ENCODE assay signal across 8 cellular contexts in genomic region chr7:44846816-44847508, GRCh38. TPM values are rescaled to one million over a fixed set of nuclear protein-coding genes. Genes with fewer than 3 reads are reported as not detected.
DNase-seq lines count a peak whose midpoint lies in the region; ATAC-seq and TF ChIP-seq lines count a peak whose summit lies in the region.

No MANE protein-coding gene starts in this region.

- H3K4me3 ChIP-seq in HUES64 (ENCODE audit: low read length) (peak overlapping the region; percentile 82), breast epithelium (peak overlapping the region; percentile 51 to 93 (median 68)), mucosa of stomach (ENCODE audit: low read length) (peak overlapping the region; percentile 87)

- in situ Hi-C loops in ACHN (cut with HindIII; ENCODE audit: low pct_ligation_motif_present, low pct_unique_long_range_greater_than_20kb, low sequenced_read_pairs), result loop anchor here (25.0 kb wide), 1 partner anchor 260 kb away; the partner anchor contains the start of gene TMED4

- H3K9ac ChIP-seq in HUES64 (ENCODE audit: low read depth, low read length), result peak overlapping the region; percentile 86
- H3K9ac ChIP-seq in mucosa of stomach (ENCODE audit: low read length), result peak overlapping the region; percentile 92

- no peak for TF ChIP-seq POLR2A in breast epithelium (IDR thresholded peaks at IDR 0.05)

- WGBS in HUES64, result 6% methylated on average over 12 of the region's 12 CpGs

- intact Hi-C loops in breast epithelium (cut with DNase I; ENCODE audit: low total_unique reads), result no loop called here

- DNase-seq in breast epithelium (ENCODE audit: low spot score in 2 of 2), result no peak
- DNase-seq in NCI-H2029 treated with DMSO at 0.1 percent for 48 hours (lab: John Stamatoyannopoulos, UW), result no peak
- no peak for DNase-seq in DMS53 treated with DMSO at 0.1 percent for 48 hours (lab: John Stamatoyannopoulos, UW; ENCODE audit: unreplicated experiment)
- DNase-seq in ACHN, result no peak

- H3K4me1 ChIP-seq in HUES64 (ENCODE audit: insufficient read depth, low read length) (peaks cover 8% of the 10 kb centered on the region; the same call in 1 of the 2 replicates), breast epithelium (peaks cover 3 to 4% of the 10 kb centered on the region in 2 donors), mucosa of stomach (ENCODE audit: control insufficient read depth, insufficient read depth, low read length) (no peaks in the 10 kb centered on the region)

- peaks cover 9% of the 10 kb centered on the region for H3K36me3 ChIP-seq in HUES64 (ENCODE audit: insufficient read depth, low read length)
- H3K36me3 ChIP-seq in breast epithelium, result no peaks in the 10 kb centered on the region
- H3K36me3 ChIP-seq in mucosa of stomach (ENCODE audit: control insufficient read depth, insufficient read depth, low read length), result no peaks in the 10 kb centered on the region

- H3K9me3 ChIP-seq in HUES64 (ENCODE audit: insufficient read depth, low read depth, low read length) (no peaks in the 10 kb centered on the region), breast epithelium (no peaks in the 10 kb centered on the region), mucosa of stomach (ENCODE audit: control insufficient read depth, low read length) (no peaks in the 10 kb centered on the region)

- H3K27ac ChIP-seq in C4-2B (peak overlapping the region; percentile 87), HUES64 (ENCODE audit: low read depth, low read length) (peak overlapping the region; percentile 96), breast epithelium (peak overlapping the region; percentile 90 to 99)

- TF ChIP-seq CTCF in C4-2B (conservative IDR thresholded peaks at IDR 0.05) (no peak), breast epithelium (IDR thresholded peaks at IDR 0.05) (no peak)

- ATAC-seq in HG03039 (IDR thresholded peaks at IDR 0.05; ENCODE audit: unreplicated experiment), result no peak

- H3K27me3 ChIP-seq in HUES64 (ENCODE audit: insufficient read depth, low read length) (no peaks in the 10 kb centered on the region), breast epithelium (no peaks in the 10 kb centered on the region), mucosa of stomach (ENCODE audit: control insufficient read depth, insufficient read depth, low read length) (no peaks in the 10 kb centered on the region)

RNA-seq across cellular contexts. Expression of gene H2AZ2, which starts 0.9 kb away (rescaled TPM):
- polyA plus RNA-seq in HUES64 (2013, experiment 1 of 2), result 157 TPM
- polyA plus RNA-seq in HUES64 (2013, experiment 2 of 2), result 193 TPM
- 100 to 1,000 TPM; 110 to 140 (median 115) TPM for total RNA-seq in breast epithelium

RNA-seq across cellular contexts. Expression of gene PURB, which starts 38.4 kb away (rescaled TPM):
- 11.5 TPM for polyA plus RNA-seq in HUES64 (2013, experiment 1 of 2)
- 12.6 TPM for polyA plus RNA-seq in HUES64 (2013, experiment 2 of 2)
- total RNA-seq in breast epithelium, result 10 to 100 TPM; 22.7 to 27.2 (median 24.9) TPM

RNA-seq across cellular contexts. Expression of gene PPIA, which starts 50.5 kb away (rescaled TPM):
- 3,059 TPM for polyA plus RNA-seq in HUES64 (2013, experiment 1 of 2)
- 3,012 TPM for polyA plus RNA-seq in HUES64 (2013, experiment 2 of 2)
- total RNA-seq in breast epithelium, result 1,000 to 10,000 TPM; 1,127 to 1,313 (median 1,259) TPM
